ENCODE assay signal across 22 cellular contexts in the genomic region with DNA sequence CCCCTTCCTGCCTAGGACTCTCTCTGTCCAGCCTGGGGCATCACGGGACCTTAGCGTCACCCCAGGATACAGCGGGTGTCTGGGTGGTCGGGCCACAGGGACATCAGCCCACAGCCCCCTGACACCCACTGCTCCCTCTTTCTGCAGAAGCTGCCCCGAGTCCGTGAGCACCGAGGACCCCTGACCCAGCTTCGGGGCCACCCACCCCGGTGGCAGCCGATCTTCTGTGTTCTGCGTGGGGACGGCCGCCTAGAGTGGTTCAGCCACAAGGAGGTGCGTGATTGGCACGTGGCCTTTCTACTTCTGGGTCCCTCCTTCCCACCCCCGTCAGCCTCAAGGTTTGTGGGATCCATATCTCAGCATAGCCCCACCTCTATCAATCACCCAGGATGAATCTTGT. TPM values are rescaled to one million over a fixed set of nuclear protein-coding genes. Genes with fewer than 3 reads are reported as not detected.
DNase-seq lines count a peak whose midpoint lies in the region; ATAC-seq, FAIRE-seq and TF ChIP-seq lines count a peak whose summit lies in the region.
"Had no signal": no experiment of that assay in that cellular context is flagged by ENCODE, and none has a peak within 500 bp of the region (broad histone marks: within the 10 kb centered on the region; RNA-seq: fewer than 3 reads in every experiment).

No MANE protein-coding gene starts in this region.

- TF ChIP-seq EP300 in H1 (IDR thresholded peaks at IDR 0.05; ENCODE audit: borderline replicate concordance in 1 of 2, low read depth in 2 of 2, low read length in 2 of 2) = no peak

- TF ChIP-seq POLR2A in H1 (IDR thresholded peaks at IDR 0.05; ENCODE audit: control extremely low read depth in 1 of 2, low read depth in 2 of 2, low read length in 2 of 2) = no peak

- DNase-seq in H1 (ENCODE audit: low read depth in 1 of 2, low spot score in 2 of 2) (no peak), neuronal stem cell (ENCODE audit: low spot score) (no peak), MM.1S (no peak), CD1c-positive myeloid dendritic cell (ENCODE audit: extremely low spot score) (no peak)
- DNase-seq: 8988T; ACHN; AML-193; CD4-positive, alpha-beta T cell; CD8-positive, alpha-beta memory T cell; DMS53; DMS79 treated with DMSO at 0.1 percent for 48 hours; GF-D8; HCEC 1CT had no signal

- no peak overlapping the region for H3K14ac ChIP-seq in H1 (ENCODE audit: insufficient read length)
- no peak overlapping the region for H3K14ac ChIP-seq in neuronal stem cell (ENCODE audit: low read length)

- H3K9me3 ChIP-seq in BLaER1 (peaks cover 12% of the 10 kb centered on the region), OCI-LY3 (ENCODE audit: insufficient read depth, low read length) (peaks cover 12% of the 10 kb centered on the region), H1 (ENCODE audit: insufficient read depth in 2 of 2, low read depth in 1 of 2, low read length in 1 of 2) (no peaks in the 10 kb centered on the region), neuronal stem cell (replicated peaks in 1 of 2; ENCODE audit: control insufficient read depth in 2 of 2, insufficient read depth in 1 of 2, low read depth in 1 of 2, low read length in 2 of 2) (peaks cover 0 to 6% of the 10 kb centered on the region in 2 donors), MM.1S (replicated peaks; ENCODE audit: insufficient read depth, low read length) (no peaks in the 10 kb centered on the region)
- H3K9me3 ChIP-seq: A549 had no signal

- CTCF ChIA-PET in H1 (lab: Charles Lee; ENCODE audit: partially characterized antibody) = interaction anchor here (1.0 to 1.4 kb wide), 3 partner anchors 17 to 72 kb away, joined by 3 to 5 read pairs (median 3); no protein-coding TSS in a partner anchor

- no peak overlapping the region for H3K18ac ChIP-seq in H1 (ENCODE audit: extremely low read depth, low read length)
- H3K18ac ChIP-seq in neuronal stem cell (ENCODE audit: low read length) = no peak overlapping the region

- H2BK12ac ChIP-seq in H1 (ENCODE audit: low read depth, low read length) (0 out of 2 replicates have a peak overlapping the region, but pooled peaks have one; percentile 40), neuronal stem cell (ENCODE audit: low read length) (peak overlapping the region; percentile 31)

- H3K4me1 ChIP-seq in BLaER1 (peaks cover 42% of the 10 kb centered on the region), OCI-LY3 (ENCODE audit: low read length) (peaks cover 37% of the 10 kb centered on the region), H1 (replicated peaks in 1 of 4; ENCODE audit: control insufficient read depth in 3 of 4, insufficient read depth in 4 of 4, low read length in 3 of 4) (peaks cover 0 to 5% (median 2%) of the 10 kb centered on the region in 4 experiments; a peak in 2 of 7 replicates), neuronal stem cell (ENCODE audit: control insufficient read depth in 2 of 2, insufficient read depth in 1 of 2, low read depth in 1 of 2, low read length in 2 of 2) (peaks cover 2 to 7% of the 10 kb centered on the region in 2 donors), MM.1S (ENCODE audit: low read length) (no peaks in the 10 kb centered on the region)

- H2BK15ac ChIP-seq in H1 (ENCODE audit: low read length) (no peak overlapping the region), neuronal stem cell (ENCODE audit: low read length) (peak overlapping the region; percentile 54)

- TF ChIP-seq CTCF in OCI-LY3 (IDR thresholded peaks at IDR 0.05; ENCODE audit: low read depth, low read length) (no peak), H1 (IDR thresholded peaks at IDR 0.05; ENCODE audit: control extremely low read depth in 1 of 3, insufficient read depth in 1 of 3, low read depth in 1 of 3, low read length in 3 of 3) (no peak), MM.1S (IDR thresholded peaks at IDR 0.05; ENCODE audit: low read length) (no peak)

- POLR2A ChIA-PET in H1 (lab: Charles Lee; ENCODE audit: partially characterized antibody) = no interaction called here

- H3K23me2 ChIP-seq in H1 (ENCODE audit: low read depth, low read length) = no peaks in the 10 kb centered on the region

- no peak for FAIRE-seq in H1 (lab: Jason Lieb, UNC)
- FAIRE-seq: A549, D721Med, GM12891, H54 had no signal

- H4K8ac ChIP-seq in H1 (ENCODE audit: extremely low read depth, insufficient read depth, low read length) (no peak overlapping the region; the same call in 1 of the 2 replicates), neuronal stem cell (ENCODE audit: low read depth, low read length) (peak overlapping the region; percentile 10)

- 88% methylated on average over 14 of the region's 16 CpGs; no CpG with 5 or more reads in 1 of the 2 experiments for WGBS in H1 (ENCODE audit: extremely low coverage in 1 of 2, insufficient coverage in 1 of 2, insufficient read length in 1 of 2, insufficient replicate concordance in 2 of 2, low coverage in 1 of 2, low lambda C conversion rate in 2 of 2, missing lambda C conversion rate in 1 of 2), 2 experiments
- WGBS in neuronal stem cell (ENCODE audit: extremely low coverage in 2 of 2, insufficient read length in 2 of 2, insufficient replicate concordance in 1 of 2), 2 donors = no CpG with 5 or more reads among the region's 16 CpGs

- H3K79me2 ChIP-seq in OCI-LY3 (ENCODE audit: low read length) (peaks cover 91% of the 10 kb centered on the region), H1 (ENCODE audit: control insufficient read depth in 1 of 2, insufficient read depth in 2 of 2, low read length in 2 of 2) (no peaks in the 10 kb centered on the region), MM.1S (ENCODE audit: low read length) (no peaks in the 10 kb centered on the region)

- H3K4ac ChIP-seq in H1 (replicated peaks; ENCODE audit: insufficient read length, low read depth, low read length) (peak overlapping the region; percentile 23), neuronal stem cell (ENCODE audit: low read length) (no peak overlapping the region)

- no peaks in the 10 kb centered on the region for H3K27me3 ChIP-seq in BLaER1
- H3K27me3 ChIP-seq in OCI-LY3 (ENCODE audit: low read depth, low read length) = no peaks in the 10 kb centered on the region
- peaks cover 0 to 3% (median 0%) of the 10 kb centered on the region in 4 experiments; a peak in 3 of 7 replicates for H3K27me3 ChIP-seq in H1 (replicated peaks in 1 of 4; ENCODE audit: control insufficient read depth in 3 of 4, extremely low read depth in 1 of 4, insufficient read depth in 3 of 4, low read length in 3 of 4)
- peaks cover 0 to 2% (median 0%) of the 10 kb centered on the region in 3 experiments for H3K27me3 ChIP-seq in neuronal stem cell (ENCODE audit: control insufficient read depth in 3 of 3, insufficient read depth in 3 of 3, low read depth in 1 of 3, low read length in 3 of 3)
- H3K27me3 ChIP-seq in MM.1S (replicated peaks; ENCODE audit: insufficient read depth, low read length) = peaks cover 92% of the 10 kb centered on the region

- H2AK5ac ChIP-seq in H1 (ENCODE audit: low read depth, low read length) = no peak overlapping the region
- H2AK5ac ChIP-seq in neuronal stem cell (ENCODE audit: low read depth, low read length) = peak overlapping the region; percentile 75

- no peak overlapping the region for H3K56ac ChIP-seq in H1 (replicated peaks; ENCODE audit: insufficient read length, low read depth, low read length)

- H4K5ac ChIP-seq in H1 (ENCODE audit: insufficient read length, low read depth, low read length) = no peak overlapping the region

- H3K9ac ChIP-seq in BLaER1 = no peak overlapping the region
- H3K9ac ChIP-seq in OCI-LY3 (ENCODE audit: low read length) = no peak overlapping the region
- H3K9ac ChIP-seq in H1 (replicated peaks in 1 of 4; ENCODE audit: extremely low read depth in 1 of 4, low read depth in 3 of 4, low read length in 3 of 4) = no peak overlapping the region
- no peak overlapping the region for H3K9ac ChIP-seq in neuronal stem cell (ENCODE audit: low read depth, low read length, poor library complexity)
- no peak overlapping the region for H3K9ac ChIP-seq in MM.1S (ENCODE audit: low read length)

- H4K91ac ChIP-seq in H1 (replicated peaks; ENCODE audit: insufficient read length, low read length) (no peak overlapping the region), neuronal stem cell (ENCODE audit: low read depth, low read length, poor library complexity) (no peak overlapping the region)

- no peak overlapping the region for H3K23ac ChIP-seq in H1 (ENCODE audit: insufficient read length)
- H3K23ac ChIP-seq in neuronal stem cell (ENCODE audit: low read depth, low read length, poor library complexity) = no peak overlapping the region

- peaks cover 71% of the 10 kb centered on the region for H3K36me3 ChIP-seq in BLaER1
- peaks cover 83% of the 10 kb centered on the region for H3K36me3 ChIP-seq in OCI-LY3 (replicated peaks; ENCODE audit: low read depth, low read length)
- no peaks in the 10 kb centered on the region for H3K36me3 ChIP-seq in H1 (ENCODE audit: control insufficient read depth in 2 of 4, insufficient read depth in 4 of 4, low read length in 3 of 4)
- no peaks in the 10 kb centered on the region for H3K36me3 ChIP-seq in neuronal stem cell (replicated peaks in 1 of 2; ENCODE audit: control insufficient read depth in 2 of 2, insufficient read depth in 2 of 2, low read length in 2 of 2)
- H3K36me3 ChIP-seq in MM.1S (replicated peaks; ENCODE audit: insufficient read depth, low read length) = no peaks in the 10 kb centered on the region

- H3K27ac ChIP-seq in BLaER1 (0 out of 2 replicates have a peak overlapping the region, but pooled peaks have one; percentile 38), OCI-LY3 (ENCODE audit: low read length) (peak overlapping the region; percentile 97), H1 (ENCODE audit: low read depth, low read length) (no peak overlapping the region), neuronal stem cell (replicated peaks; ENCODE audit: low read length) (no peak overlapping the region), MM.1S (ENCODE audit: low read length) (no peak overlapping the region)
- H3K27ac ChIP-seq: A549, C4-2B had no signal

- no peaks in the 10 kb centered on the region for H3K9me2 ChIP-seq in MM.1S (replicated peaks; ENCODE audit: insufficient read depth, low read length)

- H3K4me3 ChIP-seq in BLaER1 (no peak overlapping the region), OCI-LY3 (ENCODE audit: low read length) (no peak overlapping the region), H1 (ENCODE audit: extremely low read depth in 1 of 4, insufficient read depth in 2 of 4, low read depth in 3 of 4, low read length in 4 of 4) (no peak overlapping the region), neuronal stem cell (ENCODE audit: low read length in 2 of 2) (no peak overlapping the region), MM.1S (ENCODE audit: low read length) (no peak overlapping the region)
- H3K4me3 ChIP-seq: A549, GM23338 had no signal

- no peak for ATAC-seq in GM18502 (IDR thresholded peaks at IDR 0.05; ENCODE audit: poor library complexity, unreplicated experiment)
- ATAC-seq: A549, GM23338 had no signal

- H2BK20ac ChIP-seq in H1 (ENCODE audit: low read length) = no peak overlapping the region

- TF ChIP-seq RAD21 in H1 (IDR thresholded peaks at IDR 0.05 in 1 of 2, conservative IDR thresholded peaks at IDR 0.05 in 1 of 2; ENCODE audit: low read depth in 2 of 2, low read length in 2 of 2) = no peak

- H4K20me1 ChIP-seq in BLaER1 (peaks cover 37% of the 10 kb centered on the region; the same call in 1 of the 2 replicates), OCI-LY3 (ENCODE audit: insufficient read depth, low read length) (peaks cover 71% of the 10 kb centered on the region), H1 (replicated peaks in 1 of 2; ENCODE audit: control insufficient read depth in 1 of 2, insufficient read depth in 2 of 2, low read length in 2 of 2) (no peaks in the 10 kb centered on the region), MM.1S (ENCODE audit: insufficient read depth, low read length) (no peaks in the 10 kb centered on the region)

- H2BK5ac ChIP-seq in H1 (ENCODE audit: low read depth, low read length) (no peak overlapping the region), neuronal stem cell (ENCODE audit: low read length) (no peak overlapping the region)

- no peak overlapping the region for H2AFZ ChIP-seq in OCI-LY3 (ENCODE audit: low read depth, low read length)
- no peak overlapping the region for H2AFZ ChIP-seq in H1 (ENCODE audit: low read length)
- H2AFZ ChIP-seq in neuronal stem cell (ENCODE audit: low read length) = no peak overlapping the region
- H2AFZ ChIP-seq in MM.1S (ENCODE audit: low read length) = no peak overlapping the region
- H2AFZ ChIP-seq: GM23338 had no signal

- no peaks in the 10 kb centered on the region for H3F3A ChIP-seq in MM.1S (ENCODE audit: insufficient read depth, low read length)

- H3K4me2 ChIP-seq in BLaER1 (no peak overlapping the region), OCI-LY3 (ENCODE audit: low read length) (no peak overlapping the region), H1 (ENCODE audit: insufficient read depth in 1 of 2, low read depth in 2 of 2, low read length in 2 of 2) (no peak overlapping the region), neuronal stem cell (ENCODE audit: insufficient read depth, low read length, poor library complexity, severe bottlenecking) (no peak overlapping the region), MM.1S (ENCODE audit: low read depth, low read length) (no peak overlapping the region)
- H3K4me2 ChIP-seq: A549, GM23338 had no signal

- H3K79me1 ChIP-seq in H1 (ENCODE audit: low read depth, low read length) (no peaks in the 10 kb centered on the region), neuronal stem cell (ENCODE audit: low read depth, low read length) (no peaks in the 10 kb centered on the region)

- no peak overlapping the region for H2BK120ac ChIP-seq in H1 (replicated peaks; ENCODE audit: low read depth, low read length)
- H2BK120ac ChIP-seq in neuronal stem cell (ENCODE audit: low read depth, low read length) = no peak overlapping the region

RNA-seq across cellular contexts. Expression of a gene that starts 20.7 kb away (rescaled TPM):
- 67.5 and 72.8 TPM in 2 replicates for total RNA-seq in H1 (2021; fragmentation: NEBNext Ultra II Directional; extraction: Animal tissue kit (Norgen Biotek cat#: 25700))
- 164 and 193 TPM in 2 replicates for polyA plus RNA-seq in H1 (2011; rRNA removed)
- polyA plus RNA-seq in H1 (2011; cell fraction: cytosol; rRNA removed) = 96.2 TPM
- polyA plus RNA-seq in H1 (2011; cell fraction: nucleus; rRNA removed) = 101 TPM
- 35.4 to 76.9 TPM (median 68.3 TPM) in 4 replicates for polyA plus RNA-seq in H1 (2012, experiment 1 of 2)
- polyA plus RNA-seq in H1 (2012, experiment 2 of 2) = 98.6 TPM
- 67.1 TPM for polyA plus RNA-seq in H1 (2013, experiment 1 of 2)
- 69.4 TPM for polyA plus RNA-seq in H1 (2013, experiment 2 of 2)
- 29.5 and 49.1 TPM in 2 replicates for polyA minus RNA-seq in H1 (2011; rRNA and poly(A)+ RNA removed)
- 51.8 TPM for polyA minus RNA-seq in H1 (2011; cell fraction: cytosol; rRNA and poly(A)+ RNA removed)
- polyA minus RNA-seq in H1 (2011; cell fraction: nucleus; rRNA and poly(A)+ RNA removed) = 48.9 TPM
- 109 TPM for polyA plus RNA-seq in neuronal stem cell (2013, experiment 1 of 2)
- 106 TPM for polyA plus RNA-seq in neuronal stem cell (2013, experiment 2 of 2)

RNA-seq across cellular contexts. Expression of a gene that starts 23.3 kb away (rescaled TPM):
- 40.4 and 44.7 TPM in 2 replicates for total RNA-seq in H1 (2021; fragmentation: NEBNext Ultra II Directional; extraction: Animal tissue kit (Norgen Biotek cat#: 25700))
- 58.1 and 62.8 TPM in 2 replicates for polyA plus RNA-seq in H1 (2011; rRNA removed)
- 56.3 TPM for polyA plus RNA-seq in H1 (2011; cell fraction: cytosol; rRNA removed)
- 79.4 TPM for polyA plus RNA-seq in H1 (2011; cell fraction: nucleus; rRNA removed)
- polyA plus RNA-seq in H1 (2012, experiment 1 of 2) = 41.1 to 44.8 TPM (median 43.8 TPM) in 4 replicates
- 44.9 TPM for polyA plus RNA-seq in H1 (2012, experiment 2 of 2)
- polyA plus RNA-seq in H1 (2013, experiment 1 of 2) = 54.5 TPM
- polyA plus RNA-seq in H1 (2013, experiment 2 of 2) = 59.4 TPM
- 72.7 and 96.7 TPM in 2 replicates for polyA minus RNA-seq in H1 (2011; rRNA and poly(A)+ RNA removed)
- polyA minus RNA-seq in H1 (2011; cell fraction: cytosol; rRNA and poly(A)+ RNA removed) = 48.0 TPM
- 21.6 TPM for polyA minus RNA-seq in H1 (2011; cell fraction: nucleus; rRNA and poly(A)+ RNA removed)
- polyA plus RNA-seq in neuronal stem cell (2013, experiment 1 of 2) = 51.5 TPM
- polyA plus RNA-seq in neuronal stem cell (2013, experiment 2 of 2) = 51.9 TPM

Comparison
In these comparisons a context has a peak if more than half of its experiments do, and no peak if none do; other contexts are left out.
1. H3K27ac ChIP-seq: peak in BLaER1 (single experiment) and OCI-LY3 (single experiment); none in H1 (single experiment), neuronal stem cell (single experiment) and MM.1S (single experiment).